21 cellular contexts compared by ENCODE assay signal in genomic region chr9:128629136-128629535, GRCh38. TPM values are rescaled to one million over a fixed set of nuclear protein-coding genes. Genes with fewer than 3 reads are reported as not detected.
A peak's percentile ranks its signal among the peaks of the same experiment; 100 is the strongest.
DNase-seq lines count a peak whose midpoint lies in the region; ATAC-seq and TF ChIP-seq lines count a peak whose summit lies in the region.
"Had no signal": no experiment of that assay in that cellular context is flagged by ENCODE, and none has a peak within 500 bp of the region (broad histone marks: within the 10 kb centered on the region; RNA-seq: fewer than 3 reads in every experiment).

No MANE protein-coding gene starts in this region.

- TF ChIP-seq CTCF in C4-2B (conservative IDR thresholded peaks at IDR 0.05) (no peak), GM23338 (conservative IDR thresholded peaks at IDR 0.05; ENCODE audit: low read depth in 2 of 2) (no peak), osteocyte (IDR thresholded peaks at IDR 0.05) (no peak), stomach (IDR thresholded peaks at IDR 0.05) (no peak)

- TF ChIP-seq EP300 in stomach (IDR thresholded peaks at IDR 0.05) = no peak

- H3K4me3 ChIP-seq in GM23338 = no peak overlapping the region
- no peak overlapping the region for H3K4me3 ChIP-seq in ectodermal cell (ENCODE audit: insufficient read depth, low read depth, low read length)
- no peak overlapping the region for H3K4me3 ChIP-seq in stomach
- H3K4me3 ChIP-seq: cardiac muscle cell, hepatocyte, mucosa of descending colon, skin epidermis, thyroid gland had no signal

- H3K27me3 Mint-ChIP-seq in GM23338 (ENCODE audit: insufficient read depth, low read depth, poor library complexity) = peaks cover 19% of the 10 kb centered on the region
- H3K27me3 Mint-ChIP-seq in osteocyte (ENCODE audit: unreplicated experiment) = no peaks in the 10 kb centered on the region
- H3K27me3 Mint-ChIP-seq: activated CD4-positive, alpha-beta T cell treated with anti-CD3 and anti-CD28 coated beads for 36 hours; activated naive CD8-positive, alpha-beta T cell treated with anti-CD3 and anti-CD28 coated beads, Interleukin-2, amount 10 ng/mL, durations not matched to agents 7 days and 5 days; IgD-negative memory B cell had no signal

- H3K4me3 Mint-ChIP-seq in GM23338 (no peak overlapping the region; the same call in 2 of the 3 replicates), osteocyte (ENCODE audit: unreplicated experiment) (no peak overlapping the region)
- H3K4me3 Mint-ChIP-seq: activated CD4-positive, alpha-beta T cell treated with anti-CD3 and anti-CD28 coated beads for 36 hours; activated naive CD8-positive, alpha-beta T cell treated with anti-CD3 and anti-CD28 coated beads, Interleukin-2, amount 10 ng/mL, durations not matched to agents 7 days and 5 days; IgD-negative memory B cell had no signal

- peaks cover 3% of the 10 kb centered on the region; the same call in 1 of the 2 replicates for H4K20me1 ChIP-seq in GM23338 (replicated peaks; ENCODE audit: insufficient read depth)

- H3K4me2 ChIP-seq in GM23338 = no peak overlapping the region
- H3K4me2 ChIP-seq: hepatocyte had no signal

- 94 to 96% methylated on average over 8 to 10 of the region's 10 CpGs for WGBS in ectodermal cell, 2 experiments
- WGBS in stomach, 5 donors = 86 to 92% (median 90%) methylated on average over 10 of the region's 10 CpGs

- H3K27ac Mint-ChIP-seq in GM23338 (no peak overlapping the region), osteocyte (ENCODE audit: unreplicated experiment) (peak overlapping the region; percentile 65)
- H3K27ac Mint-ChIP-seq: activated CD4-positive, alpha-beta T cell treated with anti-CD3 and anti-CD28 coated beads for 36 hours; activated naive CD8-positive, alpha-beta T cell treated with anti-CD3 and anti-CD28 coated beads, Interleukin-2, amount 10 ng/mL, durations not matched to agents 7 days and 5 days; IgD-negative memory B cell had no signal

- intact Hi-C loops in stomach (cut with DNase I; ENCODE audit: low total_unique reads) = no loop called here

- H3K4me1 ChIP-seq in GM23338 (ENCODE audit: insufficient read depth) = no peaks in the 10 kb centered on the region
- peaks cover 11% of the 10 kb centered on the region for H3K4me1 ChIP-seq in ectodermal cell (ENCODE audit: control insufficient read depth, insufficient read depth, low read length)
- peaks cover 0 to 16% (median 4%) of the 10 kb centered on the region in 4 donors for H3K4me1 ChIP-seq in stomach

- H3K27me3 ChIP-seq in GM23338 (ENCODE audit: insufficient read depth) (no peaks in the 10 kb centered on the region), ectodermal cell (ENCODE audit: control insufficient read depth, insufficient read depth, low read length, poor library complexity, severe bottlenecking) (no peaks in the 10 kb centered on the region), stomach (no peaks in the 10 kb centered on the region)
- H3K27me3 ChIP-seq: cardiac muscle cell, hepatocyte, thyroid gland had no signal

- no peak for ATAC-seq in GM23338
- no peak for ATAC-seq in GM18870 (IDR thresholded peaks at IDR 0.05; ENCODE audit: unreplicated experiment)
- ATAC-seq in GM21737 (IDR thresholded peaks at IDR 0.05; ENCODE audit: unreplicated experiment) = no peak
- ATAC-seq: activated CD4-positive, alpha-beta T cell treated with anti-CD3 and anti-CD28 coated beads for 36 hours had no signal

- H3K36me3 Mint-ChIP-seq in GM23338 (ENCODE audit: low read depth) (peaks cover 72% of the 10 kb centered on the region), osteocyte (ENCODE audit: unreplicated experiment) (peaks cover 67% of the 10 kb centered on the region)

- H3K36me3 ChIP-seq in GM23338 (ENCODE audit: insufficient read depth) (peaks cover 24% of the 10 kb centered on the region), ectodermal cell (ENCODE audit: control insufficient read depth, insufficient read depth, low read length) (peaks cover 87% of the 10 kb centered on the region), stomach (peaks cover 96 to 100% (median 100%) of the 10 kb centered on the region in 4 donors)

- H3K27ac ChIP-seq in C4-2B = peak overlapping the region; percentile 32
- H3K27ac ChIP-seq in GM23338 (ENCODE audit: low read depth) = 0 out of 2 replicates have a peak overlapping the region, but pooled peaks have one; percentile 39
- peak overlapping the region; percentile 6 for H3K27ac ChIP-seq in ectodermal cell (ENCODE audit: insufficient read depth, low read depth, low read length, poor library complexity, severe bottlenecking)
- H3K27ac ChIP-seq in stomach = peak overlapping the region in 1 of 5 donors; percentile 38
- H3K27ac ChIP-seq: hepatocyte had no signal

- H3K9me2 ChIP-seq in GM23338 (ENCODE audit: insufficient read depth) = no peaks in the 10 kb centered on the region

- TF ChIP-seq POLR2A in stomach (IDR thresholded peaks at IDR 0.05) = no peak

- no peak overlapping the region for H2AFZ ChIP-seq in GM23338
- H2AFZ ChIP-seq: hepatocyte had no signal

- no peak for DNase-seq in GM23338 (ENCODE audit: low spot score)
- DNase-seq in osteocyte (ENCODE audit: extremely low spot score, unreplicated experiment) = no peak
- no peak for DNase-seq in stomach
- DNase-seq: activated CD4-positive, alpha-beta T cell treated with anti-CD3 and anti-CD28 coated beads for 36 hours; activated naive CD8-positive, alpha-beta T cell treated with anti-CD3 and anti-CD28 coated beads, Interleukin-2, amount 10 ng/mL, durations not matched to agents 7 days and 5 days; activated T-cell treated with anti-CD3 and anti-CD28 coated beads for 4 hours; effector CD8-positive, alpha-beta T cell; GOT3; NCI-H524 treated with DMSO at 0.1 percent for 48 hours; occipital lobe; stimulated activated CD4-positive, alpha-beta T cell treated with anti-CD3 and anti-CD28 coated beads, Interleukin-4, amount 100 ng/mL, for 24 hours had no signal

- H3K79me2 ChIP-seq in GM23338 (replicated peaks; ENCODE audit: insufficient read depth) = no peaks in the 10 kb centered on the region
- H3K79me2 ChIP-seq: hepatocyte had no signal

- no peaks in the 10 kb centered on the region for H3F3A ChIP-seq in GM23338 (replicated peaks; ENCODE audit: low read depth)

- H3K4me1 Mint-ChIP-seq in GM23338 (no peaks in the 10 kb centered on the region; the same call in 2 of the 3 replicates), osteocyte (ENCODE audit: unreplicated experiment) (peaks cover 7% of the 10 kb centered on the region)
- H3K4me1 Mint-ChIP-seq: activated CD4-positive, alpha-beta T cell treated with anti-CD3 and anti-CD28 coated beads for 36 hours; activated naive CD8-positive, alpha-beta T cell treated with anti-CD3 and anti-CD28 coated beads, Interleukin-2, amount 10 ng/mL, durations not matched to agents 7 days and 5 days; IgD-negative memory B cell had no signal

- H3K9me3 ChIP-seq in ectodermal cell (ENCODE audit: control insufficient read depth, low read length) = no peaks in the 10 kb centered on the region
- H3K9me3 ChIP-seq in stomach = no peaks in the 10 kb centered on the region
- H3K9me3 ChIP-seq: mucosa of descending colon, thyroid gland had no signal

- H3K9me3 Mint-ChIP-seq in GM23338 (no peaks in the 10 kb centered on the region), osteocyte (ENCODE audit: unreplicated experiment) (no peaks in the 10 kb centered on the region)
- H3K9me3 Mint-ChIP-seq: activated naive CD8-positive, alpha-beta T cell treated with anti-CD3 and anti-CD28 coated beads, Interleukin-2, amount 10 ng/mL, durations not matched to agents 7 days and 5 days; IgD-negative memory B cell had no signal

TF ChIP-seq in GM23338, 12 proteins besides CTCF, POLR2A, EP300 and RAD21 (continues in another document):
- TF ChIP-seq ZNF331 (CRISPR knock-in tag; IDR thresholded peaks at IDR 0.05; ENCODE audit: low read depth) = no peak

RNA-seq across cellular contexts. Expression of gene DYNC2I2, which starts 27.5 kb away (rescaled TPM):
- 68.4 and 78.3 TPM in 2 replicates for total RNA-seq in GM23338 (2014; rRNA removed; shearing (Covaris generic))
- polyA plus RNA-seq in GM23338 (2016; fragmentation: Nextera tagmentation; extraction: Ambion mirVana) (48.7 and 51.5 TPM in 2 replicates), stomach (10 to 100 TPM; 46.3 to 67.5 (median 60.2) TPM)
- 96.4 TPM for polyA plus RNA-seq in ectodermal cell (2013, experiment 1 of 4)
- 86.5 TPM for polyA plus RNA-seq in ectodermal cell (2013, experiment 2 of 4)
- 81.8 TPM for polyA plus RNA-seq in ectodermal cell (2013, experiment 3 of 4)
- polyA plus RNA-seq in ectodermal cell (2013, experiment 4 of 4) = 81.1 TPM
- total RNA-seq in osteocyte (62.5 and 68.6 TPM in 2 replicates), stomach (100 to 1,000 TPM in 2 of 5 donors, 10 to 100 TPM in 2, 1 to 10 TPM in 1; 2.9 to 125 (median 33.9) TPM)

RNA-seq across cellular contexts. Expression of gene SET, which starts 59.9 kb away (rescaled TPM):
- 949 and 964 TPM in 2 replicates for total RNA-seq in GM23338 (2014; rRNA removed; shearing (Covaris generic))
- 1,113 and 1,261 TPM in 2 replicates for polyA plus RNA-seq in GM23338 (2016; fragmentation: Nextera tagmentation; extraction: Ambion mirVana)
- polyA plus RNA-seq in ectodermal cell (2013, experiment 1 of 4) = 1,043 TPM
- polyA plus RNA-seq in ectodermal cell (2013, experiment 2 of 4) = 1,040 TPM
- 878 TPM for polyA plus RNA-seq in ectodermal cell (2013, experiment 3 of 4)
- polyA plus RNA-seq in ectodermal cell (2013, experiment 4 of 4) = 915 TPM
- 381 and 382 TPM in 2 replicates for total RNA-seq in osteocyte
- total RNA-seq in stomach = 100 to 1,000 TPM in 3 of 5 donors, 10 to 100 TPM in 2; 49.0 to 489 (median 123) TPM
- 100 to 1,000 TPM; 109 to 150 (median 111) TPM for polyA plus RNA-seq in stomach
